22 cellular contexts compared by ENCODE assay signal in the genomic region with DNA sequence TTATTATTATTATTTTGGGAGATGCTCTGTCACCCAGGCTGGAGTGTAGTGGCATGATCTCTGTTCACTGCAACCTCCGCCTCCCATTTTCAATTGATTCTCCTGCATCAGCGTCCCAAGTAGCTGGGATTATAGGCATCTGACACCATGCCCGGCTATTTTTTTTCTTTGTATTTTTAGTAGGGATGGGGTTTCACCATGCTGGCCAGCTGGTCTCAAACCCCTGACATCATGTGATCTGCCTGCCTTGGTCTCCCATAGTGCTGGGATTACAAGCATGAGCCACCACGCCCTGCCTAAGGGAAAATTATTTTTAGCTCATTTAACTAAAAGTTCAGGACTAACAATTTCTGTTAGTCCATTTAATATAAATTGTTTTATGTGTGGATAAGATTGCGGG.
"Had no signal": no experiment of that assay in that cellular context is flagged by ENCODE, and none has a peak within 500 bp of the region (broad histone marks: within the 10 kb centered on the region; RNA-seq: fewer than 3 reads in every experiment).

No MANE protein-coding gene starts in this region.

- H3K36me3 ChIP-seq: colonic mucosa, esophagus muscularis mucosa, esophagus squamous epithelium, gastrocnemius medialis, gastroesophageal sphincter had no signal

- ATAC-seq: effector memory CD8-positive, alpha-beta T cell; esophagus mucosa; foreskin keratinocyte; gastrocnemius medialis; gastroesophageal sphincter had no signal

- H3K4me1 ChIP-seq: colonic mucosa, esophagus muscularis mucosa, esophagus squamous epithelium, foreskin keratinocyte, gastrocnemius medialis, gastroesophageal sphincter had no signal

- H3K9me3 ChIP-seq: colonic mucosa, esophagus squamous epithelium, gastrocnemius medialis, gastroesophageal sphincter had no signal

- H3K4me3 ChIP-seq: colonic mucosa, coronary artery, dorsolateral prefrontal cortex, esophagus muscularis mucosa, esophagus squamous epithelium, gastrocnemius medialis, gastroesophageal sphincter had no signal

- DNase-seq: cerebellar nuclear complex; colonic mucosa; cortex of kidney; dermis blood vessel endothelial cell; dorsolateral prefrontal cortex; effector CD4-positive, alpha-beta T cell; effector CD8-positive, alpha-beta T cell; effector memory CD4-positive, alpha-beta T cell; effector memory CD8-positive, alpha-beta T cell; endodermal cell; erythroblast; esophagus squamous epithelium; foreskin fibroblast; foreskin keratinocyte; foreskin melanocyte; gastrocnemius medialis; glutamatergic neuron had no signal

- H3K27ac ChIP-seq: colonic mucosa, coronary artery, dorsolateral prefrontal cortex, epithelial cell of prostate, esophagus muscularis mucosa, esophagus squamous epithelium, foreskin keratinocyte, gastrocnemius medialis, gastroesophageal sphincter had no signal

- H3K27me3 ChIP-seq: colonic mucosa, dorsolateral prefrontal cortex, esophagus muscularis mucosa, esophagus squamous epithelium, gastrocnemius medialis, gastroesophageal sphincter had no signal
